Comparison of ENCODE assay signal across 2 cellular contexts in the genomic region with DNA sequence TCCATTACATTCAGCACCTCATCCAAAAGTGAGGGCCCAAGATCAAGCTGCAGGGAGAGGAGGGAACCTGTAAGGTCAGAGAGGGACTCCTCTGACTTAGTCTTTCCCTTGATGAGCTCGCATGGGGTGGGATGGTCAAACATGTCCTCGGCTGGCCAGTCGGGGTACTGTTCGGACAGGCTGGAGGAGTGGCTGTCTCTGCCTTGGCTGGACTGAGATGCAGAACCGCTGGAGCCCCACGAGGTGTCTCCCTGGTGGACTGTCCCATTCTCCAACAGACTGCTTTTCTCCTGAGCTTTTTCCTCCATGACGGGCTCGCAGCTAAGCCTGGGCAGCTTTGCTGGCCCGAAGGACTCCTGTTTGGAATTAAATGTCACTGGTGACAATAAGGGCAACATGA.
TF ChIP-seq lines count a peak whose summit lies in the region.

No MANE protein-coding gene starts in this region.

TF ChIP-seq in IMR-90, 13 proteins besides CTCF, POLR2A, EP300 and RAD21:
- TF ChIP-seq MAZ (IDR thresholded peaks at IDR 0.05; ENCODE audit: borderline replicate concordance, low read depth, low read length) = no peak
- TF ChIP-seq, protein P1, sequence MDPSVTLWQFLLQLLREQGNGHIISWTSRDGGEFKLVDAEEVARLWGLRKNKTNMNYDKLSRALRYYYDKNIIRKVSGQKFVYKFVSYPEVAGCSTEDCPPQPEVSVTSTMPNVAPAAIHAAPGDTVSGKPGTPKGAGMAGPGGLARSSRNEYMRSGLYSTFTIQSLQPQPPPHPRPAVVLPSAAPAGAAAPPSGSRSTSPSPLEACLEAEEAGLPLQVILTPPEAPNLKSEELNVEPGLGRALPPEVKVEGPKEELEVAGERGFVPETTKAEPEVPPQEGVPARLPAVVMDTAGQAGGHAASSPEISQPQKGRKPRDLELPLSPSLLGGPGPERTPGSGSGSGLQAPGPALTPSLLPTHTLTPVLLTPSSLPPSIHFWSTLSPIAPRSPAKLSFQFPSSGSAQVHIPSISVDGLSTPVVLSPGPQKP (IDR thresholded peaks at IDR 0.05; ENCODE audit: borderline replicate concordance, low read depth, low read length) = no peak
- no peak for TF ChIP-seq RFX5 (IDR thresholded peaks at IDR 0.05; ENCODE audit: low read depth, low read length)

TF ChIP-seq in GM23338, 12 proteins besides CTCF, POLR2A, EP300 and RAD21:
- no peak for TF ChIP-seq JUNB (IDR thresholded peaks at IDR 0.05; ENCODE audit: unreplicated experiment)
- TF ChIP-seq, protein P2, sequence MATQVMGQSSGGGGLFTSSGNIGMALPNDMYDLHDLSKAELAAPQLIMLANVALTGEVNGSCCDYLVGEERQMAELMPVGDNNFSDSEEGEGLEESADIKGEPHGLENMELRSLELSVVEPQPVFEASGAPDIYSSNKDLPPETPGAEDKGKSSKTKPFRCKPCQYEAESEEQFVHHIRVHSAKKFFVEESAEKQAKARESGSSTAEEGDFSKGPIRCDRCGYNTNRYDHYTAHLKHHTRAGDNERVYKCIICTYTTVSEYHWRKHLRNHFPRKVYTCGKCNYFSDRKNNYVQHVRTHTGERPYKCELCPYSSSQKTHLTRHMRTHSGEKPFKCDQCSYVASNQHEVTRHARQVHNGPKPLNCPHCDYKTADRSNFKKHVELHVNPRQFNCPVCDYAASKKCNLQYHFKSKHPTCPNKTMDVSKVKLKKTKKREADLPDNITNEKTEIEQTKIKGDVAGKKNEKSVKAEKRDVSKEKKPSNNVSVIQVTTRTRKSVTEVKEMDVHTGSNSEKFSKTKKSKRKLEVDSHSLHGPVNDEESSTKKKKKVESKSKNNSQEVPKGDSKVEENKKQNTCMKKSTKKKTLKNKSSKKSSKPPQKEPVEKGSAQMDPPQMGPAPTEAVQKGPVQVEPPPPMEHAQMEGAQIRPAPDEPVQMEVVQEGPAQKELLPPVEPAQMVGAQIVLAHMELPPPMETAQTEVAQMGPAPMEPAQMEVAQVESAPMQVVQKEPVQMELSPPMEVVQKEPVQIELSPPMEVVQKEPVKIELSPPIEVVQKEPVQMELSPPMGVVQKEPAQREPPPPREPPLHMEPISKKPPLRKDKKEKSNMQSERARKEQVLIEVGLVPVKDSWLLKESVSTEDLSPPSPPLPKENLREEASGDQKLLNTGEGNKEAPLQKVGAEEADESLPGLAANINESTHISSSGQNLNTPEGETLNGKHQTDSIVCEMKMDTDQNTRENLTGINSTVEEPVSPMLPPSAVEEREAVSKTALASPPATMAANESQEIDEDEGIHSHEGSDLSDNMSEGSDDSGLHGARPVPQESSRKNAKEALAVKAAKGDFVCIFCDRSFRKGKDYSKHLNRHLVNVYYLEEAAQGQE (IDR thresholded peaks at IDR 0.05; ENCODE audit: unreplicated experiment) = no peak
- TF ChIP-seq NANOG (IDR thresholded peaks at IDR 0.05; ENCODE audit: borderline replicate concordance) = no peak
- TF ChIP-seq STAT1 (IDR thresholded peaks at IDR 0.05; ENCODE audit: unreplicated experiment) = no peak
- no peak for TF ChIP-seq ZNF114 (CRISPR knock-in tag; IDR thresholded peaks at IDR 0.05)
- TF ChIP-seq, protein P3, sequence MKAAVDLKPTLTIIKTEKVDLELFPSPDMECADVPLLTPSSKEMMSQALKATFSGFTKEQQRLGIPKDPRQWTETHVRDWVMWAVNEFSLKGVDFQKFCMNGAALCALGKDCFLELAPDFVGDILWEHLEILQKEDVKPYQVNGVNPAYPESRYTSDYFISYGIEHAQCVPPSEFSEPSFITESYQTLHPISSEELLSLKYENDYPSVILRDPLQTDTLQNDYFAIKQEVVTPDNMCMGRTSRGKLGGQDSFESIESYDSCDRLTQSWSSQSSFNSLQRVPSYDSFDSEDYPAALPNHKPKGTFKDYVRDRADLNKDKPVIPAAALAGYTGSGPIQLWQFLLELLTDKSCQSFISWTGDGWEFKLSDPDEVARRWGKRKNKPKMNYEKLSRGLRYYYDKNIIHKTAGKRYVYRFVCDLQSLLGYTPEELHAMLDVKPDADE (IDR thresholded peaks at IDR 0.05) = no peak
- no peak for TF ChIP-seq POLR2AphosphoS5 (IDR thresholded peaks at IDR 0.05; ENCODE audit: low read depth)
- no peak for TF ChIP-seq EZH2 (IDR thresholded peaks at IDR 0.05; ENCODE audit: low read depth, unreplicated experiment)
- no peak for TF ChIP-seq CREB1 (CRISPR knock-in tag; IDR thresholded peaks at IDR 0.05; ENCODE audit: low read depth)
- no peak for TF ChIP-seq EZH2phosphoT487 (IDR thresholded peaks at IDR 0.05; ENCODE audit: unreplicated experiment)
- TF ChIP-seq, protein P4, sequence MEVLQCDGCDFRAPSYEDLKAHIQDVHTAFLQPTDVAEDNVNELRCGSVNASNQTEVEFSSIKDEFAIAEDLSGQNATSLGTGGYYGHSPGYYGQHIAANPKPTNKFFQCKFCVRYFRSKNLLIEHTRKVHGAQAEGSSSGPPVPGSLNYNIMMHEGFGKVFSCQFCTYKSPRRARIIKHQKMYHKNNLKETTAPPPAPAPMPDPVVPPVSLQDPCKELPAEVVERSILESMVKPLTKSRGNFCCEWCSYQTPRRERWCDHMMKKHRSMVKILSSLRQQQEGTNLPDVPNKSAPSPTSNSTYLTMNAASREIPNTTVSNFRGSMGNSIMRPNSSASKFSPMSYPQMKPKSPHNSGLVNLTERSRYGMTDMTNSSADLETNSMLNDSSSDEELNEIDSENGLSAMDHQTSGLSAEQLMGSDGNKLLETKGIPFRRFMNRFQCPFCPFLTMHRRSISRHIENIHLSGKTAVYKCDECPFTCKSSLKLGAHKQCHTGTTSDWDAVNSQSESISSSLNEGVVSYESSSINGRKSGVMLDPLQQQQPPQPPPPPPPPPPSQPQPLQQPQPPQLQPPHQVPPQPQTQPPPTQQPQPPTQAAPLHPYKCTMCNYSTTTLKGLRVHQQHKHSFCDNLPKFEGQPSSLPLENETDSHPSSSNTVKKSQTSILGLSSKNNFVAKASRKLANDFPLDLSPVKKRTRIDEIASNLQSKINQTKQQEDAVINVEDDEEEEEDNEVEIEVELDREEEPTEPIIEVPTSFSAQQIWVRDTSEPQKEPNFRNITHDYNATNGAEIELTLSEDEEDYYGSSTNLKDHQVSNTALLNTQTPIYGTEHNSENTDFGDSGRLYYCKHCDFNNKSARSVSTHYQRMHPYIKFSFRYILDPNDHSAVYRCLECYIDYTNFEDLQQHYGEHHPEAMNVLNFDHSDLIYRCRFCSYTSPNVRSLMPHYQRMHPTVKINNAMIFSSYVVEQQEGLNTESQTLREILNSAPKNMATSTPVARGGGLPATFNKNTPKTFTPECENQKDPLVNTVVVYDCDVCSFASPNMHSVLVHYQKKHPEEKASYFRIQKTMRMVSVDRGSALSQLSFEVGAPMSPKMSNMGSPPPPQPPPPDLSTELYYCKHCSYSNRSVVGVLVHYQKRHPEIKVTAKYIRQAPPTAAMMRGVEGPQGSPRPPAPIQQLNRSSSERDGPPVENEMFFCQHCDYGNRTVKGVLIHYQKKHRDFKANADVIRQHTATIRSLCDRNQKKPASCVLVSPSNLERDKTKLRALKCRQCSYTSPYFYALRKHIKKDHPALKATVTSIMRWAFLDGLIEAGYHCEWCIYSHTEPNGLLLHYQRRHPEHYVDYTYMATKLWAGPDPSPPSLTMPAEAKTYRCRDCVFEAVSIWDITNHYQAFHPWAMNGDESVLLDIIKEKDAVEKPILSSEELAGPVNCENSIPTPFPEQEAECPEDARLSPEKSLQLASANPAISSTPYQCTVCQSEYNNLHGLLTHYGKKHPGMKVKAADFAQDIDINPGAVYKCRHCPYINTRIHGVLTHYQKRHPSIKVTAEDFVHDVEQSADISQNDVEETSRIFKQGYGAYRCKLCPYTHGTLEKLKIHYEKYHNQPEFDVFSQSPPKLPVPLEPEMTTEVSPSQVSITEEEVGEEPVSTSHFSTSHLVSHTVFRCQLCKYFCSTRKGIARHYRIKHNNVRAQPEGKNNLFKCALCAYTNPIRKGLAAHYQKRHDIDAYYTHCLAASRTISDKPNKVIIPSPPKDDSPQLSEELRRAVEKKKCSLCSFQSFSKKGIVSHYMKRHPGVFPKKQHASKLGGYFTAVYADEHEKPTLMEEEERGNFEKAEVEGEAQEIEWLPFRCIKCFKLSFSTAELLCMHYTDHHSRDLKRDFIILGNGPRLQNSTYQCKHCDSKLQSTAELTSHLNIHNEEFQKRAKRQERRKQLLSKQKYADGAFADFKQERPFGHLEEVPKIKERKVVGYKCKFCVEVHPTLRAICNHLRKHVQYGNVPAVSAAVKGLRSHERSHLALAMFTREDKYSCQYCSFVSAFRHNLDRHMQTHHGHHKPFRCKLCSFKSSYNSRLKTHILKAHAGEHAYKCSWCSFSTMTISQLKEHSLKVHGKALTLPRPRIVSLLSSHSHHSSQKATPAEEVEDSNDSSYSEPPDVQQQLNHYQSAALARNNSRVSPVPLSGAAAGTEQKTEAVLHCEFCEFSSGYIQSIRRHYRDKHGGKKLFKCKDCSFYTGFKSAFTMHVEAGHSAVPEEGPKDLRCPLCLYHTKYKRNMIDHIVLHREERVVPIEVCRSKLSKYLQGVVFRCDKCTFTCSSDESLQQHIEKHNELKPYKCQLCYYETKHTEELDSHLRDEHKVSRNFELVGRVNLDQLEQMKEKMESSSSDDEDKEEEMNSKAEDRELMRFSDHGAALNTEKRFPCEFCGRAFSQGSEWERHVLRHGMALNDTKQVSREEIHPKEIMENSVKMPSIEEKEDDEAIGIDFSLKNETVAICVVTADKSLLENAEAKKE (CRISPR knock-in tag; IDR thresholded peaks at IDR 0.05) = no peak
